ENCODE assay signal across 9 cellular contexts in the genomic region with DNA sequence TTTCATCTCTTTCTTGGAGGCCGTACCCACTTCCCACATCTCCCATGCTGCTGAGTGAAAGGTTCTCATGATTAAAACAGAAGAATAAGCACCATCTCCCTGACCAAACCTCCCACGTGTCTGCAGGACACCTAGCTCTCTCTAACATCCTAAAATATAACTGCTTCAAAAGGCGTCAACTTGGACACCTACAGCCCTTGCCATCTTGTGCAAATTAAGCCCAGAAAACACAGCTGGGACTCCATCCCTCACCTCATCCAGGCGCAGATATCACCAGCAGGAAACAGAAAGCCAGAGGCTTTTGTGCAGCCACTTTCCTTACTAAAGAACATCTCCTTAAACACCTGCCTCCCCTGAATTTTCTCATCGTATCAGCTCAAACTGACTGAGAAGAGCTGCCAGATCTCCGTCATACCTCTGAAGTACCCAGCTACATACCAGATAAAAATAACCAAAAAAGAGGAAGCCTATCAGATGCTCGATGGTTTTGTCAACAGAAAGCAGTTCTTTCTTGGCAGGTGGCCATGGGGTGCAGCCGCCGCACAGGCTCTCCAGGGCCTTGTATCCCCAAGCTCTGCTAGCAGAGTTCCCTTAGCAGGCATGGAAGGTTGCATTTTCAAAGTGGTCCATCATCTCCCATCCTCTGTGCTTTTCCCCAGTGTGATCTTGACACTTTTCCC. TPM values are rescaled to one million over a fixed set of nuclear protein-coding genes. Genes with fewer than 3 reads are reported as not detected.
DNase-seq lines count a peak whose midpoint lies in the region; ATAC-seq and TF ChIP-seq lines count a peak whose summit lies in the region.
"Had no signal": no experiment of that assay in that cellular context is flagged by ENCODE, and none has a peak within 500 bp of the region (broad histone marks: within the 10 kb centered on the region; RNA-seq: fewer than 3 reads in every experiment).

No MANE protein-coding gene starts in this region.

- H3K4me1 Mint-ChIP-seq in CD8-positive, alpha-beta T cell (ENCODE audit: low read depth), result peaks cover 26% of the 10 kb centered on the region
- H3K4me1 Mint-ChIP-seq in activated CD4-positive, alpha-beta T cell treated with anti-CD3 and anti-CD28 coated beads, Interleukin-2, amount 10 ng/mL, durations not matched to agents 7 days and 5 days, result peaks cover 12% of the 10 kb centered on the region

- no peaks in the 10 kb centered on the region for H3K27me3 ChIP-seq in CD8-positive, alpha-beta T cell (ENCODE audit: insufficient read depth, low read length)
- no peaks in the 10 kb centered on the region for H3K27me3 ChIP-seq in left ventricle myocardium inferior (ENCODE audit: low read depth)

- no peaks in the 10 kb centered on the region for H3K36me3 ChIP-seq in CD8-positive, alpha-beta T cell (ENCODE audit: insufficient read depth, low read length)
- no peaks in the 10 kb centered on the region for H3K36me3 ChIP-seq in left ventricle myocardium inferior

- H3K36me3 Mint-ChIP-seq in CD8-positive, alpha-beta T cell, result peaks cover 2% of the 10 kb centered on the region
- no peaks in the 10 kb centered on the region for H3K36me3 Mint-ChIP-seq in activated CD4-positive, alpha-beta T cell treated with anti-CD3 and anti-CD28 coated beads, Interleukin-2, amount 10 ng/mL, durations not matched to agents 7 days and 5 days (ENCODE audit: low read depth)

- H3K27ac ChIP-seq in CD8-positive, alpha-beta T cell (ENCODE audit: low read depth, low read length), result no peak overlapping the region
- no peak overlapping the region for H3K27ac ChIP-seq in left ventricle myocardium inferior (replicated peaks)

- CTCF ChIA-PET in CD8-positive, alpha-beta T cell (lab: Charles Lee), result interaction anchor here (1.1 to 1.8 kb wide), 2 partner anchors 14 to 37 kb away, joined by 3 to 8 read pairs; no protein-coding TSS in a partner anchor
- CTCF ChIA-PET in activated CD4-positive, alpha-beta T cell treated with anti-CD3 and anti-CD28 coated beads, Interleukin-2, amount 10 ng/mL, durations not matched to agents 7 days and 5 days (lab: Charles Lee), result interaction anchor here (0.8 to 1.2 kb wide), 2 partner anchors 9 to 205 kb away, joined by 3 to 4 read pairs; no protein-coding TSS in a partner anchor

- no peak overlapping the region for H3K4me3 ChIP-seq in CD8-positive, alpha-beta T cell (ENCODE audit: low read depth, low read length)
- H3K4me3 ChIP-seq in NB4 (ENCODE audit: low read depth, low read length), result no peak overlapping the region
- H3K4me3 ChIP-seq in left ventricle myocardium inferior, result no peak overlapping the region

- peak; percentile 31 for ATAC-seq in CD8-positive, alpha-beta T cell
- peak; percentile 82 for ATAC-seq in GM21360 (IDR thresholded peaks at IDR 0.05; ENCODE audit: unreplicated experiment)

- DNase-seq in CD8-positive, alpha-beta T cell, result no peak
- DNase-seq in NB4 (ENCODE audit: low read depth) (peak; percentile 49), left ventricle myocardium inferior (peak; percentile 15), erythroblast (lab: John Stamatoyannopoulos, UW) (no peak), NCI-H1436 treated with DMSO at 0.1 percent for 48 hours (lab: John Stamatoyannopoulos, UW) (no peak)
- no peak for DNase-seq in stimulated activated CD4-positive, alpha-beta T cell treated with anti-CD3 and anti-CD28 coated beads, Interleukin-2, amount 100 ng/mL, for 24 hours
- DNase-seq in activated CD4-positive, alpha-beta T cell treated with anti-CD3 and anti-CD28 coated beads, Interleukin-2, amount 10 ng/mL, durations not matched to agents 7 days and 5 days, result no peak
- DNase-seq: Caco-2 had no signal

- POLR2A ChIA-PET in CD8-positive, alpha-beta T cell (lab: Charles Lee), result no interaction called here
- POLR2A ChIA-PET in activated CD4-positive, alpha-beta T cell treated with anti-CD3 and anti-CD28 coated beads, Interleukin-2, amount 10 ng/mL, durations not matched to agents 7 days and 5 days (lab: Charles Lee), result no interaction called here

- H3K27me3 Mint-ChIP-seq in CD8-positive, alpha-beta T cell (ENCODE audit: low read depth), result no peaks in the 10 kb centered on the region
- H3K27me3 Mint-ChIP-seq in activated CD4-positive, alpha-beta T cell treated with anti-CD3 and anti-CD28 coated beads, Interleukin-2, amount 10 ng/mL, durations not matched to agents 7 days and 5 days, result no peaks in the 10 kb centered on the region

- H3K4me1 ChIP-seq in CD8-positive, alpha-beta T cell (ENCODE audit: insufficient read depth, low read length), result peaks cover 6% of the 10 kb centered on the region
- peaks cover 9% of the 10 kb centered on the region for H3K4me1 ChIP-seq in left ventricle myocardium inferior
- H3K4me1 ChIP-seq: Caco-2 had no signal

- H3K9me3 Mint-ChIP-seq in CD8-positive, alpha-beta T cell, result no peaks in the 10 kb centered on the region
- H3K9me3 Mint-ChIP-seq in activated CD4-positive, alpha-beta T cell treated with anti-CD3 and anti-CD28 coated beads, Interleukin-2, amount 10 ng/mL, durations not matched to agents 7 days and 5 days, result no peaks in the 10 kb centered on the region

- intact Hi-C loops in CD8-positive, alpha-beta T cell (cut with DNase I, micrococcal nuclease), result no loop called here
- intact Hi-C loops in left ventricle myocardium inferior (cut with micrococcal nuclease), result no loop called here

- H3K27ac Mint-ChIP-seq in CD8-positive, alpha-beta T cell, result no peak overlapping the region
- H3K27ac Mint-ChIP-seq in activated CD4-positive, alpha-beta T cell treated with anti-CD3 and anti-CD28 coated beads, Interleukin-2, amount 10 ng/mL, durations not matched to agents 7 days and 5 days, result no peak overlapping the region

- no peak for TF ChIP-seq POLR2A in NB4 (IDR thresholded peaks at IDR 0.05; ENCODE audit: extremely low read depth, insufficient read length)
- no peak for TF ChIP-seq POLR2A in erythroblast (IDR thresholded peaks at IDR 0.05; ENCODE audit: low read length)

- no peak for TF ChIP-seq CTCF in CD8-positive, alpha-beta T cell (IDR thresholded peaks at IDR 0.05)
- TF ChIP-seq CTCF in NB4 (IDR thresholded peaks at IDR 0.05; ENCODE audit: low read depth, low read length) (no peak), left ventricle myocardium inferior (IDR thresholded peaks at IDR 0.05; ENCODE audit: borderline replicate concordance) (no peak)

- no peak overlapping the region for H3K4me3 Mint-ChIP-seq in CD8-positive, alpha-beta T cell
- no peak overlapping the region for H3K4me3 Mint-ChIP-seq in activated CD4-positive, alpha-beta T cell treated with anti-CD3 and anti-CD28 coated beads, Interleukin-2, amount 10 ng/mL, durations not matched to agents 7 days and 5 days

- H3K9me3 ChIP-seq in CD8-positive, alpha-beta T cell (ENCODE audit: low read length), result no peaks in the 10 kb centered on the region
- no peaks in the 10 kb centered on the region for H3K9me3 ChIP-seq in left ventricle myocardium inferior (replicated peaks)
- H3K9me3 ChIP-seq: Caco-2 had no signal

RNA-seq across cellular contexts. Expression of a gene that starts 28.8 kb away (rescaled TPM):
- 10 to 100 TPM in 1 of 2 experiments, 1 to 10 TPM in 1; 9.8 to 10.8 TPM for total RNA-seq in CD8-positive, alpha-beta T cell
- total RNA-seq in left ventricle myocardium inferior, result 1.9 TPM
- 1 to 10 TPM; 4.8 TPM for total RNA-seq in activated CD4-positive, alpha-beta T cell treated with anti-CD3 and anti-CD28 coated beads, Interleukin-2, amount 10 ng/mL, durations not matched to agents 7 days and 5 days

Comparison
In these comparisons a context has a peak if more than half of its experiments do, and no peak if none do; other contexts are left out.
1. DNase-seq: peak in NB4 (single experiment) and left ventricle myocardium inferior (single experiment); none in CD8-positive, alpha-beta T cell (0 of 7), erythroblast (0 of 2), stimulated activated CD4-positive, alpha-beta T cell treated with anti-CD3 and anti-CD28 coated beads, Interleukin-2, amount 100 ng/mL, for 24 hours (0 of 2), activated CD4-positive, alpha-beta T cell treated with anti-CD3 and anti-CD28 coated beads, Interleukin-2, amount 10 ng/mL, durations not matched to agents 7 days and 5 days (single experiment) and NCI-H1436 treated with DMSO at 0.1 percent for 48 hours (single experiment).